Comparison of ENCODE assay signal across 24 cellular contexts in genomic region chr4:7974425-7974824, GRCh38. TPM values are rescaled to one million over a fixed set of nuclear protein-coding genes. Genes with fewer than 3 reads are reported as not detected.
"Had no signal": no experiment of that assay in that cellular context is flagged by ENCODE, and none has a peak within 500 bp of the region (broad histone marks: within the 10 kb centered on the region; RNA-seq: fewer than 3 reads in every experiment).

No MANE protein-coding gene starts in this region.

- ATAC-seq: HepG2, SK-N-SH treated with all-trans-retinoic acid at 6 μM for 48 hours had no signal

- H3K27ac ChIP-seq: SJCRH30 had no signal

- H3K9me3 ChIP-seq: MG63, SJCRH30 had no signal

- FAIRE-seq: HepG2 had no signal

- H3K36me3 ChIP-seq: MG63, SJCRH30 had no signal

- H3K4me3 ChIP-seq: MG63, SJCRH30 had no signal

- H3K27me3 ChIP-seq: MG63, SJCRH30 had no signal

- DNase-seq: IMR-90; Karpas-422; KG1; MG63; NCI-H1092; NCI-H1105 treated with DMSO at 0.1 percent for 48 hours; NCI-H1417 treated with DMSO at 0.1 percent for 48 hours; NCI-H146; NCI-H1694 treated with DMSO at 0.1 percent for 48 hours; NCI-H1930; NCI-H2081; NCI-H2107; NCI-H2227 treated with DMSO at 0.1 percent for 48 hours; NCI-H510A; NCI-H524 treated with DMSO at 0.1 percent for 48 hours; NCI-H69; NCI-H774; NK-92 treated with Interleukin-12 subunit alpha and Interleukin-12 subunit beta, amount 100 ng/mL, for 24 hours; PC-3; SHP77 treated with DMSO at 0.1 percent for 48 hours; SJCRH30 had no signal

RNA-seq across cellular contexts. Expression of gene AFAP1, which starts 34.8 kb away (rescaled TPM):
- total RNA-seq: OCI-LY7 had no signal
